Comparison of ENCODE assay signal across 23 cellular contexts in the genomic region with DNA sequence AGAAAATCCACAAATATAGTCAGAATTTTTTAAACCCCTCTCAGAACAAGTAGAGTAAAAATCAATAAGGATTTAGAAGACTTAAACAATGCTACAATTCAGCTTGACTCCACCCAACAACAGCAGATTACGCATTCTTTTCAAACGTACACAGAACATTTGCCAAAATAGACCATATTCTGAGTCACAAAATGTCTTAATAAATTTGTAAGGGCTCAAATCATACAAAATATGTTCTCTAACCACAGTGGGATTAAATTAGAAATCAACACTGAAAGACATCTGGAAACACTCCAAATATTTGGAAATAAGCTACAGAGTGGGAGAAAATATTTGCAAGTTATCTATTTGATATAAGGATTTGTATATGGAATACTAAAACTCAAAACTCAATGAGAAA.
DNase-seq lines count a peak whose midpoint lies in the region; ATAC-seq and TF ChIP-seq lines count a peak whose summit lies in the region.
"Had no signal": no experiment of that assay in that cellular context is flagged by ENCODE, and none has a peak within 500 bp of the region (broad histone marks: within the 10 kb centered on the region; RNA-seq: fewer than 3 reads in every experiment).

No MANE protein-coding gene starts in this region.

- no peak for TF ChIP-seq POLR2A in spleen (IDR thresholded peaks at IDR 0.05)

- H3K9me3 ChIP-seq in spleen = peaks cover 0 to 8% (median 0%) of the 10 kb centered on the region in 8 donors
- H3K9me3 ChIP-seq: ascending aorta, suprapubic skin had no signal

- H3K4me3 ChIP-seq in brain microvascular endothelial cell (ENCODE audit: low read depth, low read length) = no peak overlapping the region
- no peak overlapping the region for H3K4me3 ChIP-seq in fibroblast of the aortic adventitia (ENCODE audit: low read depth, low read length)
- H3K4me3 ChIP-seq in spleen = no peak overlapping the region
- H3K4me3 ChIP-seq: ascending aorta, heart right ventricle, SK-N-MC, suprapubic skin had no signal

- H3K27me3 ChIP-seq in brain microvascular endothelial cell (replicated peaks) (no peaks in the 10 kb centered on the region), spleen (replicated peaks in 1 of 7) (no peaks in the 10 kb centered on the region)
- H3K27me3 ChIP-seq: ascending aorta, heart right ventricle, suprapubic skin had no signal

- H3K36me3 ChIP-seq in brain microvascular endothelial cell (replicated peaks) = no peaks in the 10 kb centered on the region
- peaks cover 0 to 8% (median 0%) of the 10 kb centered on the region in 6 donors for H3K36me3 ChIP-seq in spleen
- H3K36me3 ChIP-seq: heart right ventricle, suprapubic skin had no signal

- peak overlapping the region; percentile 49 for H3K27ac ChIP-seq in brain microvascular endothelial cell
- peak overlapping the region in 6 of 8 donors; percentile 0 to 56 (median 33) for H3K27ac ChIP-seq in spleen
- H3K27ac ChIP-seq: ascending aorta, heart right ventricle, SK-N-MC, suprapubic skin had no signal

- TF ChIP-seq CTCF in brain microvascular endothelial cell (IDR thresholded peaks at IDR 0.05; ENCODE audit: low read depth, low read length, missing control alignments) (no peak), fibroblast of the aortic adventitia (IDR thresholded peaks at IDR 0.05; ENCODE audit: insufficient read depth, low read length) (no peak), spleen (IDR thresholded peaks at IDR 0.05 in 8 of 11, conservative IDR thresholded peaks at IDR 0.05 in 3 of 11) (no peak)

- in situ Hi-C loops in brain microvascular endothelial cell (cut with HindIII; ENCODE audit: low pct_ligation_motif_present, low sequenced_read_pairs) = no loop called here

- 81 to 95% (median 84%) methylated on average over 2 of the region's 2 CpGs for WGBS in spleen, 5 donors

- intact Hi-C loops in spleen (cut with DNase I; ENCODE audit: low total_unique reads) = no loop called here

- peak; percentile 81 for DNase-seq in LHCN-M2 (ENCODE audit: low read depth)
- no peak for DNase-seq in brain microvascular endothelial cell
- DNase-seq in fibroblast of the aortic adventitia (ENCODE audit: low read depth) = peak; percentile 46
- no peak for DNase-seq in spleen
- no peak for DNase-seq in NCI-H1417 treated with DMSO at 0.1 percent for 48 hours (lab: John Stamatoyannopoulos, UW)
- DNase-seq in NCI-H2081 treated with DMSO at 0.1 percent for 48 hours (lab: John Stamatoyannopoulos, UW) = no peak
- DNase-seq: activated CD4-positive, alpha-beta T cell treated with anti-CD3 and anti-CD28 coated beads, Interleukin-2, amount 50 U/mL, for 1 hour; CD4-positive, alpha-beta T cell; cerebellar nuclear complex; effector memory CD4-positive, alpha-beta T cell; GDM1; heart right ventricle; natural killer cell; NCI-H1105 treated with DMSO at 0.1 percent for 48 hours; NCI-H2081; stimulated activated CD4-positive, alpha-beta T cell treated with anti-CD3 and anti-CD28 coated beads, Interleukin-2, amount 100 ng/mL, for 24 hours had no signal

- ATAC-seq in GM18517 (IDR thresholded peaks at IDR 0.05; ENCODE audit: unreplicated experiment) = no peak
- ATAC-seq: esophagus mucosa; heart right ventricle; left lobe of liver; natural killer cell; stimulated activated effector memory CD8-positive, alpha-beta T cell treated with anti-CD3 and anti-CD28 coated beads, Interleukin-12 subunit alpha, Interleukin-12 subunit beta, amount 100 ng/mL, for 72 hours had no signal

- peaks cover 0 to 11% (median 1%) of the 10 kb centered on the region in 6 donors for H3K4me1 ChIP-seq in spleen
- H3K4me1 ChIP-seq: suprapubic skin had no signal

Comparison
In these comparisons a context has a peak if more than half of its experiments do, and no peak if none do; other contexts are left out.
1. DNase-seq: peak in LHCN-M2 (single experiment) and fibroblast of the aortic adventitia (single experiment); none in brain microvascular endothelial cell (single experiment), spleen (single experiment), NCI-H1417 treated with DMSO at 0.1 percent for 48 hours (single experiment) and NCI-H2081 treated with DMSO at 0.1 percent for 48 hours (single experiment).